Comparison of ENCODE assay signal across 9 cellular contexts in the genomic region with DNA sequence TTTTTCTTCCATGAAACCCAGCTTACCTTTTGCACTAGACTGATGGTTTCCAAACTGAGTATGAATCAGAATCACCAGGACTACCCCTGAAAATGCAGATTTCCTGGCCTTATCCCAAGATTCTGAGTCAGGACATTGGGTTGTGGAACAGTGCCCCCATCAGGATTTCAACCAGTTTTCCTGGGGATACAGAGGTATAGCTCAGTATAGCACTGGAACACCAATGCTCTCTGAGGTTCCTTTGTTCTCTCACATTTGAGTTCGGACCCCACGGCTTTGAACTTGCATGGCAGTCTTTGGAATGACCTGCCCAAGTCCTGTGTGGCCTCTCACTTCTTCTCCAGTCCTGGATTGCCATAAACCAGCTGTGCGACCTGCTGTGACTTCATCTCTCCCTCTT. TPM values are rescaled to one million over a fixed set of nuclear protein-coding genes. Genes with fewer than 3 reads are reported as not detected.
DNase-seq lines count a peak whose midpoint lies in the region; ATAC-seq and TF ChIP-seq lines count a peak whose summit lies in the region.
"Had no signal": no experiment of that assay in that cellular context is flagged by ENCODE, and none has a peak within 500 bp of the region (broad histone marks: within the 10 kb centered on the region; RNA-seq: fewer than 3 reads in every experiment).

No MANE protein-coding gene starts in this region.

- no peak overlapping the region for H3K4me3 Mint-ChIP-seq in Calu3 (ENCODE audit: low read depth, unreplicated experiment)

- no TSS peak for BruUV-seq in Calu3 (replicated peaks; lab: Mats Ljungman, UMichigan)

- CTCF ChIA-PET in Calu3 (lab: Charles Lee): interaction anchor here (0.6 to 1.4 kb wide), 4 partner anchors 55 to 108 kb away, joined by 3 to 12 read pairs (median 6); no protein-coding TSS in a partner anchor

- no peaks in the 10 kb centered on the region for H3K36me3 Mint-ChIP-seq in Calu3 (ENCODE audit: insufficient read depth, unreplicated experiment)

- ATAC-seq in omental fat pad (ENCODE audit: low FRiP score) (peak; percentile 92), HG03565 (IDR thresholded peaks at IDR 0.05; ENCODE audit: unreplicated experiment) (no peak)

- H3K27me3 Mint-ChIP-seq in Calu3 (ENCODE audit: unreplicated experiment): peaks cover 78% of the 10 kb centered on the region

- TF ChIP-seq CTCF in Calu3 (IDR thresholded peaks at IDR 0.05; ENCODE audit: unreplicated experiment) (no peak), omental fat pad (IDR thresholded peaks at IDR 0.05) (no peak)

- H3K27ac Mint-ChIP-seq in Calu3 (ENCODE audit: unreplicated experiment): no peak overlapping the region

- intact Hi-C loops in Calu3 (cut with micrococcal nuclease; ENCODE audit: unreplicated experiment): loop anchor here (2.0 kb wide), 1 partner anchor 106 kb away; no protein-coding TSS in a partner anchor

- H3K4me1 Mint-ChIP-seq in Calu3 (ENCODE audit: low read depth, unreplicated experiment): no peaks in the 10 kb centered on the region

- peak; percentile 15 for DNase-seq in Calu3
- DNase-seq in RPMI7951 (ENCODE audit: low read depth): peak; percentile 82
- DNase-seq in fibroblast of peridontal ligament (ENCODE audit: extremely low read depth): peak; percentile 80
- DNase-seq in omental fat pad (ENCODE audit: low spot score): no peak
- DNase-seq in GOT3 (lab: John Stamatoyannopoulos, UW): no peak
- DNase-seq in T-helper 9 cell: no peak
- DNase-seq in COLO668 (lab: John Stamatoyannopoulos, UW; ENCODE audit: unreplicated experiment): no peak

- no peaks in the 10 kb centered on the region for H3K9me3 Mint-ChIP-seq in Calu3 (ENCODE audit: low read depth, unreplicated experiment)

RNA-seq across cellular contexts. Expression of gene CCL8, which starts 12.8 kb away (rescaled TPM):
- not detected in 2 replicates for total RNA-seq in Calu3 (2022)
- total RNA-seq in RPMI7951 (2014; rRNA removed; shearing (Covaris generic)): not detected in 2 replicates
- total RNA-seq in omental fat pad: 1 to 10 TPM in 3 of 4 donors, under 1 TPM in 1; 0.56 to 3.4 (median 2.9) TPM

RNA-seq across cellular contexts. Expression of gene CCL11, which starts 20.9 kb away (rescaled TPM):
- total RNA-seq in Calu3 (2022) (not detected in 2 replicates), omental fat pad (10 to 100 TPM in 1 of 4 donors, 1 to 10 TPM in 1, not detected in 2; 3.3 to 37.2 TPM)
- total RNA-seq in RPMI7951 (2014; rRNA removed; shearing (Covaris generic)): not detected in 2 replicates
- total RNA-seq: subcutaneous adipose tissue had no signal

RNA-seq across cellular contexts. Expression of gene CCL7, which starts 36.4 kb away (rescaled TPM):
- total RNA-seq in Calu3 (2022): not detected in 2 replicates
- 0.68 TPM in 1 of 2 replicates, not detected in the other for total RNA-seq in RPMI7951 (2014; rRNA removed; shearing (Covaris generic))
- 1 to 10 TPM in 2 of 4 donors, not detected in 2; 1.9 to 3.5 TPM for total RNA-seq in omental fat pad

RNA-seq across cellular contexts. Expression of gene CCL13, which starts 49.8 kb away (rescaled TPM):
- total RNA-seq in Calu3 (2022) (not detected in 2 replicates), omental fat pad (10 to 100 TPM in 1 of 4 donors, 1 to 10 TPM in 3; 1.4 to 15.3 (median 4.1) TPM)
- not detected in 2 replicates for total RNA-seq in RPMI7951 (2014; rRNA removed; shearing (Covaris generic))

RNA-seq across cellular contexts. Expression of gene CCL2, which starts 51.4 kb away (rescaled TPM):
- total RNA-seq in Calu3 (2022) (1.8 and 6.0 TPM in 2 replicates), omental fat pad (100 to 1,000 TPM in 2 of 4 donors, 10 to 100 TPM in 2; 39.8 to 556 (median 227) TPM)
- total RNA-seq in RPMI7951 (2014; rRNA removed; shearing (Covaris generic)): 300 and 392 TPM in 2 replicates

Comparison
In these comparisons a context has a peak if more than half of its experiments do, and no peak if none do; other contexts are left out.
1. DNase-seq: peak in Calu3 (single experiment), RPMI7951 (single experiment) and fibroblast of peridontal ligament (single experiment); none in omental fat pad (single experiment), GOT3 (single experiment), T-helper 9 cell (single experiment) and COLO668 (single experiment).